21 cellular contexts compared by ENCODE assay signal in the genomic region with DNA sequence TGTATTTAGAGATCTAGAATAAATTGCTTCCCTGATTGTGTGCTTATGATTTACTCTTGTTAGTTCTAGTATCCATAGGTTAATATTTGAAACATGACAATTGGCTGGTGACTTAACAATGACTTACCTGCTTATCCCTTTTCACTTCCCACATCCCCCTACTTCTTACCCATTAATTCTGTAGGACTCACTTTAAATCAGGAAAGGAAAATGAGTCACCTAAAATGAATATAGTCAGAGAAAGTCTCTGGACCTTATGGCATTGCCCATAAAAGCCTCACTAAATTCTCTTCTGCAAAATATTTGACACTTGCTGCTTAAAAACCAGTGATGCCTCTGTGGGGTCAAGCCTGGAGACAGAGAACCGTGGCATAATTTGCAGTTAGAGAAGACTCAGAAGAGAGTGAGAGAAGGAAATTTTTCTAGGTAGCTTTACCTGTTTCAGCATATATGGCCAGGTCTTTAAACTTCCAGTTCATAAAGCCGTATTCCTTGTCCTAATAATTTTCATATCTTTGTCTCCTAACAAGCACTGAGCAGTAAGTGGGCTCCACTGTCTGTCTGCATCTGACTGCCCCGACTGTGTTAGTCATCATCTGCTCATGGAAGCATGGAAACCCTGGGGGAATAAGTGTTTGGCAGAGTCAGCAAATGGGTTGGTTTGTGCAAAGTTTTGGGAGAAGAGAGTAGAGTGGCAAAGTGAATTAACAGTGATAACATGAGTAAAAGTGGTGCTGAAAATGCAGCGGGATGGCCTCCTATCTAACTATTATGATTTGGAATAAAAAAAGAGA.
DNase-seq lines count a peak whose midpoint lies in the region; ATAC-seq, FAIRE-seq and TF ChIP-seq lines count a peak whose summit lies in the region.
"Had no signal": no experiment of that assay in that cellular context is flagged by ENCODE, and none has a peak within 500 bp of the region (broad histone marks: within the 10 kb centered on the region; RNA-seq: fewer than 3 reads in every experiment).

No MANE protein-coding gene starts in this region.

- H3K27ac Mint-ChIP-seq in CD4-positive, alpha-beta T cell = no peak overlapping the region
- H3K27ac Mint-ChIP-seq: activated CD8-positive, alpha-beta memory T cell treated with anti-CD3 and anti-CD28 coated beads, Interleukin-2, amount 10 ng/mL, durations not matched to agents 7 days and 5 days; T-helper 2 cell treated with Interferon-gamma antibody and Interleukin-4, amounts not matched to agents 5 μg/mL and 100 μg/mL, for 36 hours had no signal

- FAIRE-seq in H54 (lab: Jason Lieb, UNC) = peak; percentile 100
- FAIRE-seq: pancreas, small intestine had no signal

- TF ChIP-seq CTCF in foreskin keratinocyte (conservative IDR thresholded peaks at IDR 0.05) = no peak
- TF ChIP-seq CTCF in CD4-positive, alpha-beta T cell (IDR thresholded peaks at IDR 0.05) = no peak

- DNase-seq in A172 (ENCODE audit: low spot score) = peak; percentile 53
- DNase-seq in H54 (ENCODE audit: insufficient read length, low spot score) = no peak
- peak in 1 of 2 donors; percentile 46 for DNase-seq in foreskin keratinocyte
- no peak for DNase-seq in effector CD8-positive, alpha-beta T cell (lab: John Stamatoyannopoulos, UW)
- DNase-seq in activated CD8-positive, alpha-beta memory T cell treated with anti-CD3 and anti-CD28 coated beads, Interleukin-2, amount 50 U/mL, for 4 hours = no peak
- DNase-seq in CD4-positive, alpha-beta T cell = no peak
- DNase-seq: activated CD4-positive, alpha-beta T cell treated with anti-CD3 and anti-CD28 coated beads for 1 hour; activated CD8-positive, alpha-beta memory T cell treated with anti-CD3 and anti-CD28 coated beads, Interleukin-2, amount 10 ng/mL, durations not matched to agents 7 days and 5 days; GF-D8; NCI-H187; NCI-H446 treated with DMSO at 0.1 percent for 48 hours; pancreas; SIG-M5; small intestine had no signal

- peaks cover 4% of the 10 kb centered on the region for H3K27me3 Mint-ChIP-seq in CD4-positive, alpha-beta T cell
- H3K27me3 Mint-ChIP-seq: activated CD8-positive, alpha-beta memory T cell treated with anti-CD3 and anti-CD28 coated beads, Interleukin-2, amount 10 ng/mL, durations not matched to agents 7 days and 5 days had no signal

- no peak for TF ChIP-seq POLR2A in H54 (IDR thresholded peaks at IDR 0.05; ENCODE audit: low read depth, low read length)

- intact Hi-C loops in CD4-positive, alpha-beta T cell (cut with DNase I, micrococcal nuclease) = no loop called here

- no peaks in the 10 kb centered on the region for H3K36me3 Mint-ChIP-seq in CD4-positive, alpha-beta T cell (ENCODE audit: low read depth)
- H3K36me3 Mint-ChIP-seq: activated CD8-positive, alpha-beta memory T cell treated with anti-CD3 and anti-CD28 coated beads, Interleukin-2, amount 10 ng/mL, durations not matched to agents 7 days and 5 days had no signal

- no peaks in the 10 kb centered on the region for H3K9me3 ChIP-seq in CD4-positive, alpha-beta T cell (ENCODE audit: control insufficient read depth, low read length)
- H3K9me3 ChIP-seq: HAP-1, pancreas, tibial nerve had no signal

- H3K4me1 Mint-ChIP-seq in CD4-positive, alpha-beta T cell (ENCODE audit: low read depth) = no peaks in the 10 kb centered on the region
- H3K4me1 Mint-ChIP-seq: activated CD8-positive, alpha-beta memory T cell treated with anti-CD3 and anti-CD28 coated beads, Interleukin-2, amount 10 ng/mL, durations not matched to agents 7 days and 5 days had no signal

- peaks cover 22% of the 10 kb centered on the region for H3K4me1 ChIP-seq in foreskin keratinocyte
- H3K4me1 ChIP-seq: pancreas had no signal

- no peak overlapping the region for H3K4me3 Mint-ChIP-seq in CD4-positive, alpha-beta T cell
- H3K4me3 Mint-ChIP-seq: activated CD8-positive, alpha-beta memory T cell treated with anti-CD3 and anti-CD28 coated beads, Interleukin-2, amount 10 ng/mL, durations not matched to agents 7 days and 5 days; T-helper 2 cell treated with Interferon-gamma antibody and Interleukin-4, amounts not matched to agents 5 μg/mL and 100 μg/mL, for 36 hours had no signal

- peaks cover 2% of the 10 kb centered on the region for H3K9me3 Mint-ChIP-seq in CD4-positive, alpha-beta T cell

- POLR2A ChIA-PET in CD4-positive, alpha-beta T cell (lab: Charles Lee) = no interaction called here

- CTCF ChIA-PET in CD4-positive, alpha-beta T cell (lab: Charles Lee) = no interaction called here

- ATAC-seq in SK-N-SH treated with all-trans-retinoic acid at 6 μM for 48 hours = 0 out of 3 replicates have a peak, but pooled peaks have one; percentile 21
- peak; percentile 88 for ATAC-seq in foreskin keratinocyte
- no peak for ATAC-seq in HG03159 (IDR thresholded peaks at IDR 0.05; ENCODE audit: unreplicated experiment)
- ATAC-seq in CD4-positive, alpha-beta T cell (ENCODE audit: poor library complexity) = no peak
- ATAC-seq: activated CD8-positive, alpha-beta memory T cell treated with anti-CD3 and anti-CD28 coated beads, Interleukin-2, amount 10 ng/mL, durations not matched to agents 7 days and 5 days; pancreas had no signal

- no peaks in the 10 kb centered on the region for H3K27me3 ChIP-seq in foreskin keratinocyte
- no peaks in the 10 kb centered on the region for H3K27me3 ChIP-seq in CD4-positive, alpha-beta T cell (ENCODE audit: control insufficient read depth, insufficient read depth, low read length)
- H3K27me3 ChIP-seq: pancreas, tibial nerve had no signal

- H3K27ac ChIP-seq in foreskin keratinocyte = no peak overlapping the region
- no peak overlapping the region for H3K27ac ChIP-seq in CD4-positive, alpha-beta T cell (ENCODE audit: low read depth, low read length)
- H3K27ac ChIP-seq: coronary artery, epithelial cell of prostate, pancreas, tibial nerve had no signal

TF ChIP-seq in SK-N-SH treated with all-trans-retinoic acid at 6 μM for 48 hours, 23 proteins besides CTCF, POLR2A, EP300 and RAD21:
- no peak for TF ChIP-seq ISL1 (CRISPR knock-in tag; IDR thresholded peaks at IDR 0.05)
- no peak for TF ChIP-seq TCF4 (CRISPR knock-in tag; IDR thresholded peaks at IDR 0.05; ENCODE audit: borderline replicate concordance)
- TF ChIP-seq ARNTL (CRISPR knock-in tag; IDR thresholded peaks at IDR 0.05; ENCODE audit: borderline replicate concordance, low read depth) = no peak
- TF ChIP-seq ESRRG (CRISPR knock-in tag; IDR thresholded peaks at IDR 0.05) = no peak
- TF ChIP-seq CSDC2 (CRISPR knock-in tag; IDR thresholded peaks at IDR 0.05) = no peak
- TF ChIP-seq ZNF8 (CRISPR knock-in tag; IDR thresholded peaks at IDR 0.05) = no peak

Comparison
In these comparisons a context has a peak if more than half of its experiments do, and no peak if none do; other contexts are left out.
1. ATAC-seq: peak in SK-N-SH treated with all-trans-retinoic acid at 6 μM for 48 hours (single experiment) and foreskin keratinocyte (single experiment); none in HG03159 (single experiment) and CD4-positive, alpha-beta T cell (single experiment).